Comparison of ENCODE assay signal across 8 cellular contexts in the genomic region with DNA sequence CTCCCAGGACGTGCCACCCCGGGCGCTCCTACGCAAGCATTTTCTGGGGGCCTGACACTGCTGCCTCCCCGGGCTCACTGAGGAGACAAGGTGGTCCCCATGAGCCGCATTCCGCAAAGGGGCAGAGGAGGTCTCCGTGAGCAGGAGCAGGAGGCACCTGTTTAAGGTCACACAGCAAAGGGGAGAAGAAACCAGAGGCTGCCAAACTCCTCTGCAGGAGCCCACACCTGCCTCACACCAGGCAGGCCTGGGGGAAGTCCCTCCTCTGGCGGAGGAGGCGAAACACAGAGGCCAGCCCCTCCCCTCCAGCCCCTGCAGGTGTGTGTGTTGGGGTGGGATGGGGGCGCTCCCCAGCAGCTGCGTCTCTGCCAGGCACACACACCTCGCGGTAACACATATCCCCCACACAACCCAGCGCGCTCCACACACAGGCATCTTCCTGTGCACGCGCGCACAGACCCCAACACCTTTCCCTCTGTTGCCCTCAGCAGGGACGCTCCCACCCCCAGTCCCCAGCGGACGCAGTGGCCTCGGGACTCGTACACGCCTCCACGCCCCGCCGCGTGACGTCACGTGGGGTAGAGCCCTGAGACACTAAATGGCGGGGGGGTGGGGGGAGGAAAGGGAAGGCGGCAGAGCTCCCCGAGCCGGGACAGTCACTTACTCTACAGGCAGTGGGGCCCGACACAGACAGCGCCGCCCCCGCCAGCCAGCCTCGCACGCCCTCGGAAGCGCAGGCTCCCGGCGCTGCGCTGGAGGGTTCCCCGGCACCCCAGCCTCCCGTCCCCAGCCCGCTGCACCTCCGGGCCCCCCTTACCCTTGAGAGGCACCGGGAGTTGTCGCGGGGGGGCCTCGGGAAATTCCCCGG.
DNase-seq lines count a peak whose midpoint lies in the region; ATAC-seq and TF ChIP-seq lines count a peak whose summit lies in the region.

No MANE protein-coding gene starts in this region.

- DNase-seq in NCI-H128 (lab: John Stamatoyannopoulos, UW; ENCODE audit: unreplicated experiment) (peak; percentile 21), activated T-cell treated with anti-CD3 and anti-CD28 coated beads for 4 hours (peak; percentile 82), NCI-H1048 (lab: John Stamatoyannopoulos, UW) (no peak), erythroblast (lab: John Stamatoyannopoulos, UW) (no peak)
- DNase-seq in stimulated activated CD8-positive, alpha-beta memory T cell treated with anti-CD3 and anti-CD28 coated beads, Interleukin-12 subunit alpha, Interleukin-12 subunit beta, amount 100 ng/mL, for 24 hours (ENCODE audit: extremely low read depth) = peak; percentile 37

- ATAC-seq in GM18498 (IDR thresholded peaks at IDR 0.05; ENCODE audit: unreplicated experiment) (peak; percentile 70), GM21737 (IDR thresholded peaks at IDR 0.05; ENCODE audit: unreplicated experiment) (peak; percentile 67)

- H3K4me3 ChIP-seq in iPS-18c (ENCODE audit: insufficient read depth, low read depth, low read length) = peak overlapping the region; percentile 43; the same call in 1 of the 2 replicates

- no peak for TF ChIP-seq POLR2A in erythroblast (IDR thresholded peaks at IDR 0.05; ENCODE audit: low read length)

- no peaks in the 10 kb centered on the region for H3K9me3 ChIP-seq in iPS-18c (ENCODE audit: control insufficient read depth, insufficient read depth, low read length)

Comparison
In these comparisons a context has a peak if more than half of its experiments do, and no peak if none do; other contexts are left out.
1. DNase-seq: peak in NCI-H128 (single experiment), activated T-cell treated with anti-CD3 and anti-CD28 coated beads for 4 hours (single experiment) and stimulated activated CD8-positive, alpha-beta memory T cell treated with anti-CD3 and anti-CD28 coated beads, Interleukin-12 subunit alpha, Interleukin-12 subunit beta, amount 100 ng/mL, for 24 hours (single experiment); none in NCI-H1048 (single experiment) and erythroblast (0 of 2).